Comparison of ENCODE assay signal across 23 cellular contexts in genomic region chr21:37223804-37224345, GRCh38. TPM values are rescaled to one million over a fixed set of nuclear protein-coding genes. Genes with fewer than 3 reads are reported as not detected.
DNase-seq lines count a peak whose midpoint lies in the region; ATAC-seq, FAIRE-seq and TF ChIP-seq lines count a peak whose summit lies in the region.
"Had no signal": no experiment of that assay in that cellular context is flagged by ENCODE, and none has a peak within 500 bp of the region (broad histone marks: within the 10 kb centered on the region; RNA-seq: fewer than 3 reads in every experiment).

No MANE protein-coding gene starts in this region.

- H3K27ac ChIP-seq in Panc1 (ENCODE audit: low read length) (no peak overlapping the region), transverse colon (no peak overlapping the region)
- H3K27ac ChIP-seq: left ventricle myocardium inferior, upper lobe of left lung had no signal

- CTCF ChIA-PET in Panc1 (lab: Charles Lee): no interaction called here

- H3K27me3 ChIP-seq in Panc1 (ENCODE audit: control insufficient read depth, insufficient read depth, low read length): no peaks in the 10 kb centered on the region
- H3K27me3 ChIP-seq in transverse colon: no peaks in the 10 kb centered on the region
- H3K27me3 ChIP-seq: upper lobe of left lung had no signal

- intact Hi-C loops in Panc1 (cut with micrococcal nuclease; ENCODE audit: unreplicated experiment) (no loop called here), transverse colon (cut with DNase I; ENCODE audit: low total_unique reads) (no loop called here)

- no peaks in the 10 kb centered on the region for H3K9me3 ChIP-seq in Panc1 (ENCODE audit: control insufficient read depth, insufficient read depth, low read depth, low read length)
- H3K9me3 ChIP-seq in transverse colon: no peaks in the 10 kb centered on the region
- H3K9me3 ChIP-seq: Caco-2, left ventricle myocardium inferior, mucosa of descending colon, upper lobe of left lung had no signal

- H3K36me3 ChIP-seq in Panc1 (ENCODE audit: control insufficient read depth, insufficient read depth, low read length) (peaks cover 3% of the 10 kb centered on the region; the same call in 1 of the 2 replicates), transverse colon (peaks cover 0 to 54% (median 23%) of the 10 kb centered on the region in 4 donors)

- peaks cover 3% of the 10 kb centered on the region; the same call in 1 of the 2 replicates for H3K4me1 ChIP-seq in Panc1 (ENCODE audit: control insufficient read depth, insufficient read depth, low read length)
- peaks cover 0 to 18% (median 8%) of the 10 kb centered on the region in 4 donors for H3K4me1 ChIP-seq in transverse colon
- H3K4me1 ChIP-seq: Caco-2 had no signal

- TF ChIP-seq CTCF in Panc1 (IDR thresholded peaks at IDR 0.05): no peak
- TF ChIP-seq CTCF in transverse colon (IDR thresholded peaks at IDR 0.05): no peak

- TF ChIP-seq EP300 in transverse colon (IDR thresholded peaks at IDR 0.05; ENCODE audit: low read depth): no peak

- TF ChIP-seq POLR2A in transverse colon (IDR thresholded peaks at IDR 0.05): no peak
- no peak for TF ChIP-seq POLR2A in GM12892 (IDR thresholded peaks at IDR 0.05; ENCODE audit: low read depth, low read length)

- H3K4me1 Mint-ChIP-seq in stimulated activated naive CD8-positive, alpha-beta T cell treated with anti-CD3 and anti-CD28 coated beads, Interleukin-15, Interleukin-2, amounts not matched to agents 100 ng/mL and 50 ng/mL, for 24 hours (ENCODE audit: low read depth): peaks cover 72% of the 10 kb centered on the region
- H3K4me1 Mint-ChIP-seq in central memory CD8-positive, alpha-beta T cell: peaks cover 42% of the 10 kb centered on the region

- H3K27ac Mint-ChIP-seq in stimulated activated naive CD8-positive, alpha-beta T cell treated with anti-CD3 and anti-CD28 coated beads, Interleukin-15, Interleukin-2, amounts not matched to agents 100 ng/mL and 50 ng/mL, for 24 hours: no peak overlapping the region
- peak overlapping the region; percentile 74 for H3K27ac Mint-ChIP-seq in central memory CD8-positive, alpha-beta T cell (ENCODE audit: low read depth)

- WGBS in transverse colon (ENCODE audit: low coverage in 1 of 2), 2 donors: 96 to 100% methylated on average over 1 to 2 of the region's 2 CpGs

- no peak for DNase-seq in stimulated activated naive CD8-positive, alpha-beta T cell treated with anti-CD3 and anti-CD28 coated beads, Interleukin-15, Interleukin-2, amounts not matched to agents 100 U/mL and 50 U/mL, for 24 hours
- no peak for DNase-seq in Panc1 (ENCODE audit: low read depth, low spot score)
- DNase-seq in central memory CD8-positive, alpha-beta T cell (ENCODE audit: low spot score in 2 of 2): no peak
- no peak for DNase-seq in NCI-H69 (lab: John Stamatoyannopoulos, UW)
- no peak for DNase-seq in transverse colon
- no peak for DNase-seq in GM12892 (ENCODE audit: insufficient read length)
- DNase-seq in NCI-H187 treated with DMSO at 0.1 percent for 48 hours (lab: John Stamatoyannopoulos, UW): no peak
- DNase-seq: activated CD4-positive, alpha-beta T cell treated with anti-CD3 and anti-CD28 coated beads for 4 hours; activated T-cell treated with anti-CD3 and anti-CD28 coated beads for 4 hours; Caco-2; left ventricle myocardium inferior; mucosa of descending colon; NCI-H526; Right ventricle myocardium superior; stimulated activated CD4-positive, alpha-beta T cell treated with anti-CD3 and anti-CD28 coated beads, Interleukin-4, amount 100 ng/mL, for 1 hour; stimulated activated naive CD8-positive, alpha-beta T cell treated with anti-CD3 and anti-CD28 coated beads, Interleukin-15, amount 100 ng/mL, for 72 hours; SW 1271; upper lobe of left lung had no signal

- no peak overlapping the region for H3K4me3 ChIP-seq in Panc1 (ENCODE audit: low read depth in 2 of 2, low read length in 2 of 2)
- no peak overlapping the region for H3K4me3 ChIP-seq in transverse colon
- H3K4me3 ChIP-seq: HAP-1, left ventricle myocardium inferior, mucosa of descending colon, upper lobe of left lung had no signal

- H3K36me3 Mint-ChIP-seq in stimulated activated naive CD8-positive, alpha-beta T cell treated with anti-CD3 and anti-CD28 coated beads, Interleukin-15, Interleukin-2, amounts not matched to agents 100 ng/mL and 50 ng/mL, for 24 hours (ENCODE audit: low read depth): peaks cover 58% of the 10 kb centered on the region
- peaks cover 22% of the 10 kb centered on the region for H3K36me3 Mint-ChIP-seq in central memory CD8-positive, alpha-beta T cell (ENCODE audit: insufficient read depth)

- no peak for ATAC-seq in stimulated activated naive CD8-positive, alpha-beta T cell treated with anti-CD3 and anti-CD28 coated beads, Interleukin-15, Interleukin-2, amounts not matched to agents 100 U/mL and 50 U/mL, for 24 hours
- no peak for ATAC-seq in Panc1
- ATAC-seq in central memory CD8-positive, alpha-beta T cell (replicated peaks; ENCODE audit: extremely low read depth, poor library complexity, severe bottlenecking): no peak
- ATAC-seq: mucosa of descending colon; stimulated activated naive CD8-positive, alpha-beta T cell treated with anti-CD3 and anti-CD28 coated beads, Interleukin-15, amount 100 ng/mL, for 72 hours had no signal

- H3K27me3 Mint-ChIP-seq in stimulated activated naive CD8-positive, alpha-beta T cell treated with anti-CD3 and anti-CD28 coated beads, Interleukin-15, Interleukin-2, amounts not matched to agents 100 ng/mL and 50 ng/mL, for 24 hours: no peaks in the 10 kb centered on the region
- H3K27me3 Mint-ChIP-seq in central memory CD8-positive, alpha-beta T cell: no peaks in the 10 kb centered on the region
- H3K27me3 Mint-ChIP-seq: stimulated activated naive CD8-positive, alpha-beta T cell treated with anti-CD3 and anti-CD28 coated beads, Interleukin-15, amount 100 ng/mL, for 72 hours had no signal

- H3K9me3 Mint-ChIP-seq in stimulated activated naive CD8-positive, alpha-beta T cell treated with anti-CD3 and anti-CD28 coated beads, Interleukin-15, Interleukin-2, amounts not matched to agents 100 ng/mL and 50 ng/mL, for 24 hours: no peaks in the 10 kb centered on the region
- H3K9me3 Mint-ChIP-seq in central memory CD8-positive, alpha-beta T cell: no peaks in the 10 kb centered on the region
- H3K9me3 Mint-ChIP-seq: stimulated activated naive CD8-positive, alpha-beta T cell treated with anti-CD3 and anti-CD28 coated beads, Interleukin-15, amount 100 ng/mL, for 72 hours had no signal

- FAIRE-seq in GM12892 (lab: Jason Lieb, UNC): no peak
- FAIRE-seq: colon, endometrium had no signal

- in situ Hi-C loops in Panc1 (cut with HindIII; ENCODE audit: low pct_unique_long_range_greater_than_20kb, low sequenced_read_pairs) (no loop called here), transverse colon (cut with MboI; ENCODE audit: low pct_ligation_motif_present in 1 of 4, low pct_unique_long_range_greater_than_20kb in 1 of 4, low sequenced_read_pairs in 3 of 4) (no loop called here)

- POLR2A ChIA-PET in Panc1 (lab: Charles Lee): interaction anchor here (0.6 kb wide), 1 partner anchor 166 kb away, joined by 5 read pairs; no protein-coding TSS in a partner anchor

- peak overlapping the region; percentile 70 for H3K4me3 Mint-ChIP-seq in stimulated activated naive CD8-positive, alpha-beta T cell treated with anti-CD3 and anti-CD28 coated beads, Interleukin-15, Interleukin-2, amounts not matched to agents 100 ng/mL and 50 ng/mL, for 24 hours
- H3K4me3 Mint-ChIP-seq in central memory CD8-positive, alpha-beta T cell: no peak overlapping the region
- H3K4me3 Mint-ChIP-seq: brain had no signal

- TSS peak; percentile 57 for BruUV-seq in Panc1 (replicated peaks; lab: Mats Ljungman, UMichigan)

RNA-seq across cellular contexts. Expression of gene VPS26C, which starts 43.3 kb away (rescaled TPM):
- 47.4 TPM for total RNA-seq in Panc1 (2021; ENCODE audit: unreplicated experiment)
- 33.8 TPM for polyA plus RNA-seq in Panc1 (2012; ENCODE audit: insufficient read length)
- 100 to 1,000 TPM in 2 of 4 donors, 10 to 100 TPM in 2; 86.5 to 146 (median 108) TPM for total RNA-seq in transverse colon
- 46.2 TPM for polyA plus RNA-seq in GM12892 (2012; ENCODE audit: missing spikeins)
